ENCODE assay signal across 21 cellular contexts in the genomic region with DNA sequence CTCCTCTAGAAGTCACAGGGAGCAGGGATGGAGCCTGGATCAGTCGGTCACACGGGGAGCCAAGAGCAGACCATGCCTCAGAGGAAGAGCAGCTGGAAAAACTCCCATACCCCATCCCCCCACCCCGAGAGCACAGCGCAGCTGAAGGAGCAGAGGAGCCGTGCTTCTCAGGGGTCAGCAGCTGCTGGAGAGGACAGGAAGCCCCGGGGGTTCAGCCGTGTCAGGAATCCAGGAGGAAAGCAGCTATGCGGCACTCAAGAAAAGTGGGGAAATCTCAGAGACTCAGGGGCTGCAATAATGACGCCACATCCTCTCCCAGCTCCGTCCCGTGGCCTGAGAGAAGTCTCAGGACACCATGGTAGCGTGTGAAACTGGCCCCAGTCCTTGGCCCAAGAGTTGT.
"Had no signal": no experiment of that assay in that cellular context is flagged by ENCODE, and none has a peak within 500 bp of the region (broad histone marks: within the 10 kb centered on the region; RNA-seq: fewer than 3 reads in every experiment).

No MANE protein-coding gene starts in this region.

- H3K27ac ChIP-seq: body of pancreas, esophagus squamous epithelium, prostate gland, tibial artery, uterus had no signal

- H3K4me1 ChIP-seq: body of pancreas, esophagus squamous epithelium, prostate gland, tibial artery, uterus had no signal

- H3K27me3 ChIP-seq: body of pancreas, esophagus squamous epithelium, tibial artery, uterus had no signal

- H3K9me3 ChIP-seq: body of pancreas, esophagus squamous epithelium, mucosa of descending colon, prostate gland, tibial artery, uterus had no signal

- DNase-seq: activated CD4-positive, alpha-beta T cell treated with anti-CD3 and anti-CD28 coated beads, Interleukin-2, amount 10 ng/mL, durations not matched to agents 7 days and 5 days; activated CD8-positive, alpha-beta memory T cell treated with anti-CD3 and anti-CD28 coated beads, Interleukin-2, amount 50 U/mL, for 48 hours; activated gamma-delta T cell treated with Interleukin-2 at 50 U/mL for 16 hours; activated T-cell treated with anti-CD3 and anti-CD28 coated beads, Interleukin-2, amount 50 U/mL, for 72 hours; amniotic stem cell; body of pancreas; central memory CD4-positive, alpha-beta T cell; cortex of kidney; effector CD4-positive, alpha-beta T cell; esophagus squamous epithelium; mammary epithelial cell; mucosa of descending colon; occipital lobe; small intestine; stimulated activated CD4-positive, alpha-beta T cell treated with anti-CD3 and anti-CD28 coated beads, Interleukin-4, amount 100 ng/mL, for 24 hours; stimulated activated naive CD4-positive, alpha-beta T cell; T-helper 9 cell; tibial artery; uterus had no signal

- ATAC-seq: activated T-cell treated with anti-CD3 and anti-CD28 coated beads, Interleukin-2, amount 50 U/mL, for 72 hours; body of pancreas; mucosa of descending colon; naive thymus-derived CD8-positive, alpha-beta T cell had no signal

- H3K4me3 ChIP-seq: body of pancreas, esophagus squamous epithelium, mucosa of descending colon, prostate gland, tibial artery, uterus had no signal

- H3K36me3 ChIP-seq: prostate gland, uterus had no signal
